ENCODE assay signal across 19 cellular contexts in genomic region chr11:68538025-68538424, GRCh38.
"Had no signal": no experiment of that assay in that cellular context is flagged by ENCODE, and none has a peak within 500 bp of the region (broad histone marks: within the 10 kb centered on the region; RNA-seq: fewer than 3 reads in every experiment).

No MANE protein-coding gene starts in this region.

- ATAC-seq: activated naive CD4-positive, alpha-beta T cell treated with anti-CD3 and anti-CD28 coated beads, Interleukin-2, amount 50 U/mL, for 72 hours; foreskin keratinocyte; psoas muscle; right cardiac atrium; stimulated activated naive CD8-positive, alpha-beta T cell treated with anti-CD3 and anti-CD28 coated beads, Interleukin-15, Interleukin-2, amounts not matched to agents 100 U/mL and 50 U/mL, for 24 hours; upper lobe of right lung had no signal

- H3K4me3 Mint-ChIP-seq: brain; memory B cell; nephron; T-helper 2 cell treated with Interferon-gamma antibody and Interleukin-4, amounts not matched to agents 5 μg/mL and 100 μg/mL, for 36 hours had no signal

- H3K27me3 ChIP-seq: foreskin keratinocyte, neutrophil, ovary, thyroid gland, upper lobe of right lung had no signal

- DNase-seq: activated CD4-positive, alpha-beta T cell treated with anti-CD3 and anti-CD28 coated beads for 1 hour; activated CD8-positive, alpha-beta memory T cell treated with anti-CD3 and anti-CD28 coated beads for 24 hours; activated CD8-positive, alpha-beta memory T cell treated with anti-CD3 and anti-CD28 coated beads, Interleukin-2, amount 50 U/mL, for 48 hours; aorta; foreskin keratinocyte; hypothalamus; ovary; psoas muscle; right cardiac atrium; stimulated activated CD4-positive, alpha-beta T cell treated with anti-CD3 and anti-CD28 coated beads, Interleukin-4, amount 100 ng/mL, for 24 hours; stimulated activated naive CD8-positive, alpha-beta T cell treated with anti-CD3 and anti-CD28 coated beads, Interleukin-15, Interleukin-2, amounts not matched to agents 100 U/mL and 50 U/mL, for 24 hours; thyroid gland; upper lobe of right lung had no signal

- H3K9me3 Mint-ChIP-seq: activated naive CD4-positive, alpha-beta T cell treated with anti-CD3 and anti-CD28 coated beads, Interleukin-2, amount 50 U/mL, for 72 hours; brain; memory B cell; nephron; T-helper 2 cell treated with Interferon-gamma antibody and Interleukin-4, amounts not matched to agents 5 μg/mL and 100 μg/mL, for 36 hours had no signal

- H3K27me3 Mint-ChIP-seq: memory B cell had no signal

- H3K27ac Mint-ChIP-seq: brain; memory B cell; T-helper 2 cell treated with Interferon-gamma antibody and Interleukin-4, amounts not matched to agents 5 μg/mL and 100 μg/mL, for 36 hours had no signal

- H3K27ac ChIP-seq: foreskin keratinocyte, neutrophil, ovary, thyroid gland, upper lobe of right lung had no signal

- H3K4me3 ChIP-seq: ovary, psoas muscle, thyroid gland, upper lobe of right lung had no signal

- H3K36me3 ChIP-seq: ovary had no signal

- H3K9me3 ChIP-seq: neutrophil, ovary, psoas muscle, thyroid gland, upper lobe of right lung had no signal

- H3K4me1 ChIP-seq: foreskin keratinocyte had no signal
